8 cellular contexts compared by ENCODE assay signal in genomic region chr18:79988925-79989361, GRCh38. TPM values are rescaled to one million over a fixed set of nuclear protein-coding genes. Genes with fewer than 3 reads are reported as not detected.
A peak's percentile ranks its signal among the peaks of the same experiment; 100 is the strongest.
DNase-seq lines count a peak whose midpoint lies in the region; ATAC-seq, FAIRE-seq and TF ChIP-seq lines count a peak whose summit lies in the region.

No MANE protein-coding gene starts in this region.

- H3K4me1 ChIP-seq in BE2C (no peaks in the 10 kb centered on the region), IMR-90 (ENCODE audit: control insufficient read depth, insufficient read depth, low read length) (peaks cover 6% of the 10 kb centered on the region), astrocyte (ENCODE audit: insufficient read depth, low read length) (peaks cover 7% of the 10 kb centered on the region)

- in situ Hi-C loops in IMR-90 (cut with MboI; ENCODE audit: low sequenced_read_pairs) = no loop called here

- no peak overlapping the region for H2BK15ac ChIP-seq in IMR-90 (ENCODE audit: low read depth, low read length)

- H3K36me3 Mint-ChIP-seq in astrocyte (ENCODE audit: low read depth, unreplicated experiment) (no peaks in the 10 kb centered on the region), immature natural killer cell (peaks cover 0 to 5% (median 0%) of the 10 kb centered on the region in 3 donors)

- peak overlapping the region; percentile 68 for H3K18ac ChIP-seq in IMR-90 (ENCODE audit: low read depth, low read length)

- peak overlapping the region; percentile 84 for H4K91ac ChIP-seq in IMR-90 (ENCODE audit: insufficient read depth, low read depth, low read length)

- H3K23ac ChIP-seq in IMR-90 (ENCODE audit: low read depth, low read length) = peak overlapping the region; percentile 88

- POLR2A ChIA-PET in IMR-90 (lab: Charles Lee; ENCODE audit: unreplicated experiment) = no interaction called here

- peaks cover 4 to 35% of the 10 kb centered on the region in 2 experiments; a peak in 3 of 4 replicates for H3K79me1 ChIP-seq in IMR-90 (ENCODE audit: low read depth in 1 of 2, low read length in 2 of 2)

- H3K79me2 ChIP-seq in astrocyte (ENCODE audit: insufficient read depth, low read length) = peaks cover 45% of the 10 kb centered on the region

- peak overlapping the region; percentile 94 for H2AK5ac ChIP-seq in IMR-90 (ENCODE audit: low read depth, low read length)

- peak overlapping the region; percentile 91 for H2BK5ac ChIP-seq in IMR-90 (ENCODE audit: low read depth, low read length, poor library complexity, severe bottlenecking)

- peak overlapping the region; percentile 94 to 99 for H4K8ac ChIP-seq in IMR-90 (ENCODE audit: low read depth in 2 of 2, low read length in 2 of 2)

- intact Hi-C loops in IMR-90 (cut with micrococcal nuclease) = loop anchor here (1.0 to 5.0 kb wide), 2 partner anchors 45 to 143 kb away; partner anchors contain the start of gene RBFA

- DNase-seq in BE2C (no peak), IMR-90 (peak; percentile 59), astrocyte (ENCODE audit: low read depth) (peak; percentile 44), immature natural killer cell (no peak), COLO829 (ENCODE audit: low spot score) (no peak), DMS153 treated with DMSO at 0.1 percent for 48 hours (lab: John Stamatoyannopoulos, UW; ENCODE audit: unreplicated experiment) (no peak)
- peak; percentile 16 for DNase-seq in stimulated activated naive CD8-positive, alpha-beta T cell treated with anti-CD3 and anti-CD28 coated beads, Interleukin-15, Interleukin-2, amounts not matched to agents 100 U/mL and 50 U/mL, for 24 hours

- peak overlapping the region; percentile 95 for H3K4ac ChIP-seq in IMR-90 (ENCODE audit: low read depth, low read length)

- no TSS peak for BruUV-seq in IMR-90 (replicated peaks; lab: Mats Ljungman, UMichigan)

- no peak for FAIRE-seq in astrocyte (lab: Jason Lieb, UNC)

- H3K4me3 ChIP-seq in BE2C (ENCODE audit: low read depth, low read length) (peak overlapping the region; percentile 84), IMR-90 (ENCODE audit: insufficient read depth, low read depth, low read length) (peak overlapping the region; percentile 85), astrocyte (ENCODE audit: insufficient read depth, low read depth, low read length) (peak overlapping the region; percentile 78)

- H2BK120ac ChIP-seq in IMR-90 (ENCODE audit: low read depth, low read length) = peak overlapping the region; percentile 63; the same call in 1 of the 2 replicates

- H2AK9ac ChIP-seq in IMR-90 (replicated peaks; ENCODE audit: low read depth, low read length, poor library complexity) = peak overlapping the region; percentile 90

- H3K27me3 Mint-ChIP-seq in astrocyte (ENCODE audit: low read depth, unreplicated experiment) = no peaks in the 10 kb centered on the region
- peaks cover 0 to 11% (median 2%) of the 10 kb centered on the region in 3 donors for H3K27me3 Mint-ChIP-seq in immature natural killer cell (ENCODE audit: low read depth in 3 of 3)

- dilution Hi-C loops in IMR-90 (cut with HindIII; ENCODE audit: low sequenced_read_pairs, unreplicated experiment) = no loop called here

- H2AFZ ChIP-seq in IMR-90 (replicated peaks; ENCODE audit: low read length, poor library complexity) (peak overlapping the region; percentile 97), astrocyte (ENCODE audit: low read depth, low read length) (peak overlapping the region; percentile 88)

- WGBS in IMR-90 (ENCODE audit: extremely low coverage in 2 of 2, insufficient read length in 1 of 2), 2 experiments = no CpG with 5 or more reads among the region's 15 CpGs

- peaks cover 41% of the 10 kb centered on the region for H4K20me1 ChIP-seq in IMR-90 (ENCODE audit: insufficient read depth, low read length)
- H4K20me1 ChIP-seq in astrocyte (ENCODE audit: insufficient read depth, low read length) = peaks cover 42% of the 10 kb centered on the region

- H3K4me3 Mint-ChIP-seq in astrocyte (ENCODE audit: unreplicated experiment) (peak overlapping the region; percentile 99), immature natural killer cell (peak overlapping the region; percentile 91 to 97 (median 96))

- H3K14ac ChIP-seq in IMR-90 (replicated peaks; ENCODE audit: low read depth, low read length) = peak overlapping the region; percentile 99

- H3K9me3 Mint-ChIP-seq in astrocyte (ENCODE audit: unreplicated experiment) = no peaks in the 10 kb centered on the region
- H3K9me3 Mint-ChIP-seq in immature natural killer cell = no peaks in the 10 kb centered on the region

- peak overlapping the region; percentile 92 for H4K5ac ChIP-seq in IMR-90 (ENCODE audit: low read depth, low read length)

- no peaks in the 10 kb centered on the region for H3K9me1 ChIP-seq in IMR-90 (ENCODE audit: insufficient read depth, low read length)

- peak; percentile 4 for ATAC-seq in GM18907 (IDR thresholded peaks at IDR 0.05; ENCODE audit: unreplicated experiment)
- peak; percentile 54 for ATAC-seq in IMR-90 (ENCODE audit: low read depth)
- ATAC-seq in stimulated activated naive CD8-positive, alpha-beta T cell treated with anti-CD3 and anti-CD28 coated beads, Interleukin-15, Interleukin-2, amounts not matched to agents 100 U/mL and 50 U/mL, for 24 hours = peak; percentile 3

- H3K56ac ChIP-seq in IMR-90 (ENCODE audit: extremely low read depth, insufficient read depth, low read length) = peak overlapping the region; percentile 93

- H3K9ac ChIP-seq in IMR-90 (ENCODE audit: low read depth, low read length) (peak overlapping the region; percentile 96), astrocyte (ENCODE audit: low read length) (peak overlapping the region; percentile 87)

- peak; percentile 65; the same call in 1 of the 2 replicates for TF ChIP-seq POLR2A in IMR-90 (IDR thresholded peaks at IDR 0.05; ENCODE audit: low read depth, low read length)

- TF ChIP-seq CTCF in BE2C (IDR thresholded peaks at IDR 0.05; ENCODE audit: low read depth, low read length) = no peak
- TF ChIP-seq CTCF in IMR-90 (conservative IDR thresholded peaks at IDR 0.05; ENCODE audit: low read depth, low read length) = no peak
- no peak for TF ChIP-seq CTCF in astrocyte (IDR thresholded peaks at IDR 0.05; ENCODE audit: insufficient read depth, low read depth, low read length)

- H2BK20ac ChIP-seq in IMR-90 (ENCODE audit: low read depth, low read length) = no peak overlapping the region

- peak overlapping the region; percentile 98 for H3K27ac Mint-ChIP-seq in astrocyte (ENCODE audit: unreplicated experiment)
- H3K27ac Mint-ChIP-seq in immature natural killer cell = peak overlapping the region; percentile 92 to 98 (median 98)

- H3K9me3 ChIP-seq in BE2C (no peaks in the 10 kb centered on the region), IMR-90 (ENCODE audit: control insufficient read depth, insufficient read depth, low read length) (no peaks in the 10 kb centered on the region), astrocyte (ENCODE audit: insufficient read depth, low read depth, low read length) (no peaks in the 10 kb centered on the region)

- no peak for TF ChIP-seq RAD21 in IMR-90 (IDR thresholded peaks at IDR 0.05; ENCODE audit: low read length)

- H3K27ac ChIP-seq in IMR-90 (ENCODE audit: insufficient read depth, low read length) (peak overlapping the region; percentile 92), astrocyte (ENCODE audit: low read depth, low read length) (peak overlapping the region; percentile 80)

- H3K27me3 ChIP-seq in BE2C (no peaks in the 10 kb centered on the region), IMR-90 (ENCODE audit: control insufficient read depth, insufficient read depth, low read length) (no peaks in the 10 kb centered on the region), astrocyte (ENCODE audit: insufficient read depth, low read length) (no peaks in the 10 kb centered on the region)

- H3K36me3 ChIP-seq in BE2C (peaks cover 4% of the 10 kb centered on the region; the same call in 1 of the 2 replicates), IMR-90 (ENCODE audit: control insufficient read depth, insufficient read depth, low read length) (peaks cover 9% of the 10 kb centered on the region), astrocyte (ENCODE audit: insufficient read depth, low read length) (peaks cover 6% of the 10 kb centered on the region)

- H3K4me2 ChIP-seq in IMR-90 (ENCODE audit: low read depth, low read length) = peak overlapping the region; percentile 89
- peak overlapping the region; percentile 86 for H3K4me2 ChIP-seq in astrocyte (ENCODE audit: low read length)

- H3K4me1 Mint-ChIP-seq in astrocyte (ENCODE audit: low read depth, unreplicated experiment) (peaks cover 12% of the 10 kb centered on the region), immature natural killer cell (peaks cover 38 to 47% of the 10 kb centered on the region in 2 donors)

- CTCF ChIA-PET in IMR-90 (lab: Yijun Ruan, JAX) = no interaction called here

RNA-seq across cellular contexts. Expression of gene TXNL4A, which starts 0.6 kb away (rescaled TPM):
- polyA plus RNA-seq in BE2C (2012; ENCODE audit: insufficient read depth, insufficient read length, low read depth) = 177 TPM
- 38.7 and 72.8 TPM in 2 replicates for total RNA-seq in IMR-90 (2012; rRNA removed)
- 103 and 130 TPM in 2 replicates for polyA plus RNA-seq in IMR-90 (2012; rRNA removed)
- polyA plus RNA-seq in IMR-90 (2012; cell fraction: cytosol; rRNA removed) = 55.2 and 96.9 TPM in 2 replicates
- 22.7 and 54.6 TPM in 2 replicates for polyA plus RNA-seq in IMR-90 (2012; cell fraction: nucleus; rRNA removed; ENCODE audit: low replicate concordance)
- 126 and 135 TPM in 2 replicates for total RNA-seq in astrocyte
- polyA plus RNA-seq in immature natural killer cell = 100 to 1,000 TPM; 209 to 330 (median 248) TPM

RNA-seq across cellular contexts. Expression of gene HSBP1L1, which starts 24.5 kb away (rescaled TPM):
- polyA plus RNA-seq in BE2C (2012; ENCODE audit: insufficient read depth, insufficient read length, low read depth) = 12.1 TPM
- total RNA-seq in IMR-90 (2012; rRNA removed) (7.8 and 8.6 TPM in 2 replicates), astrocyte (3.8 and 6.1 TPM in 2 replicates)
- polyA plus RNA-seq in IMR-90 (2012; rRNA removed) (14.9 and 18.0 TPM in 2 replicates), immature natural killer cell (10 to 100 TPM in 1 of 3 donors, 1 to 10 TPM in 2; 4.2 to 11.8 (median 9.8) TPM)
- 18.1 and 26.9 TPM in 2 replicates for polyA plus RNA-seq in IMR-90 (2012; cell fraction: cytosol; rRNA removed)
- polyA plus RNA-seq in IMR-90 (2012; cell fraction: nucleus; rRNA removed; ENCODE audit: low replicate concordance) = 22.4 and 64.4 TPM in 2 replicates

RNA-seq across cellular contexts. Expression of gene SLC66A2, which starts 37.5 kb away (rescaled TPM):
- 17.6 TPM for polyA plus RNA-seq in BE2C (2012; ENCODE audit: insufficient read depth, insufficient read length, low read depth)
- total RNA-seq in IMR-90 (2012; rRNA removed) (16.9 and 17.6 TPM in 2 replicates), astrocyte (25.3 and 27.6 TPM in 2 replicates)
- polyA plus RNA-seq in IMR-90 (2012; rRNA removed) (23.5 and 29.6 TPM in 2 replicates), immature natural killer cell (10 to 100 TPM in 2 of 3 donors, 1 to 10 TPM in 1; 9.0 to 16.5 (median 11.8) TPM)
- polyA plus RNA-seq in IMR-90 (2012; cell fraction: cytosol; rRNA removed) = 25.1 and 42.3 TPM in 2 replicates
- polyA plus RNA-seq in IMR-90 (2012; cell fraction: nucleus; rRNA removed; ENCODE audit: low replicate concordance) = 24.9 and 57.8 TPM in 2 replicates

RNA-seq across cellular contexts. Expression of gene RBFA, which starts 45.3 kb away (rescaled TPM):
- polyA plus RNA-seq in BE2C (2012; ENCODE audit: insufficient read depth, insufficient read length, low read depth) = 13.2 TPM
- total RNA-seq in IMR-90 (2012; rRNA removed) (21.0 and 25.0 TPM in 2 replicates), astrocyte (24.1 and 24.4 TPM in 2 replicates)
- polyA plus RNA-seq in IMR-90 (2012; rRNA removed) (37.8 and 38.0 TPM in 2 replicates), immature natural killer cell (10 to 100 TPM in 1 of 3 donors, 1 to 10 TPM in 2; 7.2 to 10.3 (median 7.6) TPM)
- polyA plus RNA-seq in IMR-90 (2012; cell fraction: cytosol; rRNA removed) = 25.3 and 38.3 TPM in 2 replicates
- polyA plus RNA-seq in IMR-90 (2012; cell fraction: nucleus; rRNA removed; ENCODE audit: low replicate concordance) = 32.7 and 71.5 TPM in 2 replicates

Comparison
In these comparisons a context has a peak if more than half of its experiments do, and no peak if none do; other contexts are left out.
1. DNase-seq: peak in IMR-90 (single experiment), astrocyte (single experiment) and stimulated activated naive CD8-positive, alpha-beta T cell treated with anti-CD3 and anti-CD28 coated beads, Interleukin-15, Interleukin-2, amounts not matched to agents 100 U/mL and 50 U/mL, for 24 hours (single experiment); none in BE2C (single experiment), immature natural killer cell (0 of 3), COLO829 (single experiment) and DMS153 treated with DMSO at 0.1 percent for 48 hours (single experiment).
2. ATAC-seq: peak in every context shown above with its lines; median percentile 54 in IMR-90; 4 in GM18907; 3 in stimulated activated naive CD8-positive, alpha-beta T cell treated with anti-CD3 and anti-CD28 coated beads, Interleukin-15, Interleukin-2, amounts not matched to agents 100 U/mL and 50 U/mL, for 24 hours.
3. Peak in every context shown above with its lines, with median percentiles within 50 percentile points of each other: H3K4me3 ChIP-seq.